Comparison of ENCODE assay signal across 20 cellular contexts in the genomic region with DNA sequence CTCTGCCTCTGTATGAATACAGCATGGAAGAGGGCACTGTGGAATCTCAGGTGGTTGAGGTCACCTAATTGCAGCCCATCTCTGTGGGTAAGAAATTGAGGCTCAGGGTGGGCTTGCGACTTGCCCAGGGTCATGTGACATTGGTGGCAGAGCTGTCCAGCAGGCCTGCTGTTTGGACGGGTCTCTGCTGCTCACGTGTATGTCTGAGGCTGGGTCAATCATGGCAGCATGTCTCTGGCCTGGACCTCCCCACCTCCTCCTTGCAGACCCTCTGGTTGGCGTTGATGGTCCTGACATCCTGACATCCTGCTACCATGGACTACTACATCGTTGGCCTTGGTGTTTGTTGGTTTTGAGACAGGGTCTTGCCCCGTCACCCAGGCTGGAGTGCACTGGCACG.
"Had no signal": no experiment of that assay in that cellular context is flagged by ENCODE, and none has a peak within 500 bp of the region (broad histone marks: within the 10 kb centered on the region; RNA-seq: fewer than 3 reads in every experiment).

No MANE protein-coding gene starts in this region.

- FAIRE-seq: endometrium, frontal cortex, keratinocyte, urothelium cell line had no signal

- H3K4me3 Mint-ChIP-seq: immature natural killer cell; naive thymus-derived CD4-positive, alpha-beta T cell; stimulated activated naive B cell treated with anti-CD40 and anti-IgM and Interleukin-4, amounts not matched to agents 10 μg/mL and 1 μg/mL and 100 μg/mL, for 72 hours had no signal

- H3K27me3 ChIP-seq: dorsolateral prefrontal cortex, ovary, right lobe of liver, stomach had no signal

- H3K9me3 ChIP-seq: ovary, right lobe of liver, stomach had no signal

- ATAC-seq: esophagus mucosa; naive thymus-derived CD4-positive, alpha-beta T cell; stimulated activated naive B cell treated with anti-CD40 and anti-IgM and Interleukin-4, amounts not matched to agents 10 μg/mL and 1 μg/mL and 100 μg/mL, for 72 hours had no signal

- H3K36me3 Mint-ChIP-seq: naive thymus-derived CD4-positive, alpha-beta T cell; stimulated activated naive B cell treated with anti-CD40 and anti-IgM and Interleukin-4, amounts not matched to agents 10 μg/mL and 1 μg/mL and 100 μg/mL, for 72 hours had no signal

- H3K4me1 ChIP-seq: right lobe of liver had no signal

- H3K9me3 Mint-ChIP-seq: immature natural killer cell had no signal

- H3K27ac ChIP-seq: dorsolateral prefrontal cortex, ovary, right lobe of liver, stomach had no signal

- DNase-seq: central memory CD4-positive, alpha-beta T cell; cortex of kidney; effector CD8-positive, alpha-beta T cell; immature natural killer cell; mammary epithelial cell; naive thymus-derived CD4-positive, alpha-beta T cell; stimulated activated CD4-positive, alpha-beta T cell treated with anti-CD3 and anti-CD28 coated beads, Interleukin-2, amount 100 ng/mL, for 24 hours; stimulated activated CD4-positive, alpha-beta T cell treated with anti-CD3 and anti-CD28 coated beads, Interleukin-4, amount 100 ng/mL, for 4 hours; stimulated activated naive B cell treated with anti-CD40 and anti-IgM and Interleukin-4, amounts not matched to agents 10 μg/mL and 1 μg/mL and 100 μg/mL, for 72 hours; stomach; trophoblast cell had no signal

- H3K4me3 ChIP-seq: dorsolateral prefrontal cortex, ovary, right lobe of liver, stomach had no signal

- H3K4me1 Mint-ChIP-seq: stimulated activated naive B cell treated with anti-CD40 and anti-IgM and Interleukin-4, amounts not matched to agents 10 μg/mL and 1 μg/mL and 100 μg/mL, for 72 hours had no signal

- H3K36me3 ChIP-seq: ovary, right lobe of liver, stomach had no signal

- H3K27ac Mint-ChIP-seq: immature natural killer cell; naive thymus-derived CD4-positive, alpha-beta T cell; progenitor cell of endocrine pancreas; stimulated activated naive B cell treated with anti-CD40 and anti-IgM and Interleukin-4, amounts not matched to agents 10 μg/mL and 1 μg/mL and 100 μg/mL, for 72 hours had no signal
